9 cellular contexts compared by ENCODE assay signal in genomic region chr2:197704434-197705142, GRCh38. TPM values are rescaled to one million over a fixed set of nuclear protein-coding genes. Genes with fewer than 3 reads are reported as not detected.
A peak's percentile ranks its signal among the peaks of the same experiment; 100 is the strongest.
DNase-seq lines count a peak whose midpoint lies in the region; ATAC-seq and TF ChIP-seq lines count a peak whose summit lies in the region.
"Had no signal": no experiment of that assay in that cellular context is flagged by ENCODE, and none has a peak within 500 bp of the region (broad histone marks: within the 10 kb centered on the region; RNA-seq: fewer than 3 reads in every experiment).

No MANE protein-coding gene starts in this region.

- peak overlapping the region; percentile 92 for H3K4me3 Mint-ChIP-seq in GM23338

- H3F3A ChIP-seq in GM23338 (replicated peaks; ENCODE audit: low read depth) (no peaks in the 10 kb centered on the region), Loucy (ENCODE audit: low read depth) (no peaks in the 10 kb centered on the region)

- H3K9me3 ChIP-seq in Loucy (ENCODE audit: insufficient read depth, low read depth, low read length) (no peaks in the 10 kb centered on the region), muscle layer of colon (ENCODE audit: low read length) (no peaks in the 10 kb centered on the region)

- TF ChIP-seq CTCF in GM23338 (conservative IDR thresholded peaks at IDR 0.05; ENCODE audit: low read depth in 2 of 2) (no peak), Loucy (conservative IDR thresholded peaks at IDR 0.05; ENCODE audit: low read length) (no peak)

- peaks cover 27% of the 10 kb centered on the region for H3K4me1 Mint-ChIP-seq in GM23338

- no peaks in the 10 kb centered on the region for H3K9me2 ChIP-seq in GM23338 (ENCODE audit: insufficient read depth)
- no peaks in the 10 kb centered on the region for H3K9me2 ChIP-seq in Loucy (replicated peaks; ENCODE audit: low read depth, low read length)

- peaks cover 23% of the 10 kb centered on the region; the same call in 1 of the 2 replicates for H4K20me1 ChIP-seq in GM23338 (replicated peaks; ENCODE audit: insufficient read depth)
- H4K20me1 ChIP-seq in Loucy (ENCODE audit: insufficient read depth, low read length, poor library complexity, severe bottlenecking) = peaks cover 28% of the 10 kb centered on the region

- H3K9me3 Mint-ChIP-seq in GM23338 = no peaks in the 10 kb centered on the region; the same call in 1 of the 3 replicates

- H3K27me3 ChIP-seq in GM23338 (ENCODE audit: insufficient read depth) (no peaks in the 10 kb centered on the region), Loucy (ENCODE audit: insufficient read depth, low read length, poor library complexity, severe bottlenecking) (no peaks in the 10 kb centered on the region), muscle layer of colon (ENCODE audit: control insufficient read depth in 1 of 2, insufficient read depth in 2 of 2, low read length in 2 of 2) (no peaks in the 10 kb centered on the region)

- peak overlapping the region; percentile 96 for H3K27ac Mint-ChIP-seq in GM23338

- peaks cover 43% of the 10 kb centered on the region for H3K79me2 ChIP-seq in GM23338 (replicated peaks; ENCODE audit: insufficient read depth)
- H3K79me2 ChIP-seq in Loucy (ENCODE audit: insufficient read depth, low read length) = peaks cover 39% of the 10 kb centered on the region

- no peak for DNase-seq in GM23338 (ENCODE audit: low spot score)
- peak; percentile 6 for DNase-seq in dermis blood vessel endothelial cell
- no peak for DNase-seq in SW480 (ENCODE audit: low spot score)
- no peak for DNase-seq in RKO (ENCODE audit: low spot score)
- no peak for DNase-seq in GM03348 (ENCODE audit: low spot score)

- H3K27ac ChIP-seq in GM23338 (ENCODE audit: low read depth) (peak overlapping the region; percentile 81), muscle layer of colon (ENCODE audit: low read depth, low read length) (peak overlapping the region; percentile 86)

- peak overlapping the region; percentile 45; the same call in 1 of the 2 replicates for H2AFZ ChIP-seq in GM23338
- peak overlapping the region; percentile 96 for H2AFZ ChIP-seq in Loucy (ENCODE audit: low read length)

- H3K4me2 ChIP-seq in GM23338 (peak overlapping the region; percentile 76), Loucy (ENCODE audit: low read depth, low read length, poor library complexity, severe bottlenecking) (peak overlapping the region; percentile 82)

- H3K36me3 Mint-ChIP-seq in GM23338 (ENCODE audit: low read depth) = peaks cover 26% of the 10 kb centered on the region

- H3K27me3 Mint-ChIP-seq in GM23338 (ENCODE audit: insufficient read depth, low read depth, poor library complexity) = peaks cover 14% of the 10 kb centered on the region

- peak; percentile 42 for ATAC-seq in GM18498 (IDR thresholded peaks at IDR 0.05; ENCODE audit: unreplicated experiment)
- peak; percentile 9 for ATAC-seq in GM23338

- H3K4me3 ChIP-seq in GM23338 (peak overlapping the region; percentile 81), Loucy (ENCODE audit: low read length, poor library complexity, severe bottlenecking) (peak overlapping the region; percentile 98), muscle layer of colon (ENCODE audit: low read depth in 1 of 2, low read length in 2 of 2) (peak overlapping the region; percentile 45 to 78)

- H3K9ac ChIP-seq in Loucy (ENCODE audit: low read depth, low read length, poor library complexity, severe bottlenecking) (peak overlapping the region; percentile 82), muscle layer of colon (ENCODE audit: low read length) (peak overlapping the region; percentile 84)

- H3K36me3 ChIP-seq in GM23338 (ENCODE audit: insufficient read depth) = no peaks in the 10 kb centered on the region
- H3K36me3 ChIP-seq in Loucy (ENCODE audit: insufficient read depth, low read length) = no peaks in the 10 kb centered on the region
- H3K36me3 ChIP-seq in muscle layer of colon (ENCODE audit: insufficient read depth, low read length) = no peaks in the 10 kb centered on the region

- H3K4me1 ChIP-seq in GM23338 (ENCODE audit: insufficient read depth) (peaks cover 24% of the 10 kb centered on the region), Loucy (ENCODE audit: insufficient read depth, low read length, poor library complexity, severe bottlenecking) (peaks cover 38% of the 10 kb centered on the region), muscle layer of colon (ENCODE audit: insufficient read depth, low read length) (peaks cover 30% of the 10 kb centered on the region)

TF ChIP-seq in GM23338, 12 proteins besides CTCF, POLR2A, EP300 and RAD21 (continues in another document):
- TF ChIP-seq REST (IDR thresholded peaks at IDR 0.05; ENCODE audit: unreplicated experiment) = no peak
- no peak for TF ChIP-seq CREB1 (CRISPR knock-in tag; IDR thresholded peaks at IDR 0.05; ENCODE audit: low read depth)
- TF ChIP-seq ZNF114 (CRISPR knock-in tag; IDR thresholded peaks at IDR 0.05) = no peak
- TF ChIP-seq JUNB (IDR thresholded peaks at IDR 0.05; ENCODE audit: unreplicated experiment) = no peak
- TF ChIP-seq STAT1 (IDR thresholded peaks at IDR 0.05; ENCODE audit: unreplicated experiment) = no peak
- TF ChIP-seq ZNF331 (CRISPR knock-in tag; IDR thresholded peaks at IDR 0.05; ENCODE audit: low read depth) = no peak

RNA-seq across cellular contexts. Expression of gene MARS2, which starts 0.6 kb away (rescaled TPM):
- 48.2 and 49.1 TPM in 2 replicates for total RNA-seq in GM23338 (2014; rRNA removed; shearing (Covaris generic))
- polyA plus RNA-seq in GM23338 (2016; fragmentation: Nextera tagmentation; extraction: Ambion mirVana) = 11.9 and 13.7 TPM in 2 replicates
- total RNA-seq in dermis blood vessel endothelial cell = 8.7 and 9.4 TPM in 2 replicates

RNA-seq across cellular contexts. Expression of gene RFTN2, which starts 29.2 kb away (rescaled TPM):
- 0.42 and 1.0 TPM in 2 replicates for total RNA-seq in GM23338 (2014; rRNA removed; shearing (Covaris generic))
- 2.1 and 3.6 TPM in 2 replicates for polyA plus RNA-seq in GM23338 (2016; fragmentation: Nextera tagmentation; extraction: Ambion mirVana)
- 14.4 and 22.0 TPM in 2 replicates for total RNA-seq in dermis blood vessel endothelial cell
- total RNA-seq: activated CD8-positive, alpha-beta memory T cell treated with anti-CD3 and anti-CD28 coated beads for 36 hours had no signal
